ENCODE assay signal across 1 cellular context in the genomic region with DNA sequence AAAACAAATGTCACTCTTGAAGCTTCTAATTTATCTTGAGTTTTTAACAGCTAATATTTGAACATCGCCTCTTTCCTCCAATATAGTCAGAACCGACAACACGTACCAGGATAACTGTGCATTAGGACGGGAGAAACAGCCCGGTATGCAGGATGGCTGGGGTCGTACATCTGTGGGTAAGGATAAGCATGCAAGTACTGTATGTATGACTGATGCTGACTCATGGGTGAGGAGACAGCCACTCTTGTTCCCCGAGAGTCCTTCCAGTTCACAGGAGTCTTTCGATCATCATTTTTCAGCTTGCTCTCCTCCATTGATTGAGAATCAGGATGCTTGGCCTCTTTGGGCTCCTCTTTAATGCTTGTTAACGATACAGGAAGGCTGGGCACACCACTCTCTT.
TF ChIP-seq lines count a peak whose summit lies in the region.

No MANE protein-coding gene starts in this region.

TF ChIP-seq in HCT116, 20 proteins besides CTCF, POLR2A, EP300 and RAD21:
- TF ChIP-seq EGR1 (IDR thresholded peaks at IDR 0.05; ENCODE audit: low read depth), result no peak
- TF ChIP-seq SRF (IDR thresholded peaks at IDR 0.05; ENCODE audit: low read depth), result no peak
- no peak for TF ChIP-seq MAX (IDR thresholded peaks at IDR 0.05)
- no peak for TF ChIP-seq YY1 (IDR thresholded peaks at IDR 0.05; ENCODE audit: extremely low read depth, insufficient replicate concordance, low read depth, low read length)
- no peak for TF ChIP-seq SP1 (IDR thresholded peaks at IDR 0.05; ENCODE audit: low read depth)
- TF ChIP-seq EZH2 (IDR thresholded peaks at IDR 0.05), result no peak
- no peak for TF ChIP-seq SIN3A (IDR thresholded peaks at IDR 0.05; ENCODE audit: low read depth)
- TF ChIP-seq CBX3 (IDR thresholded peaks at IDR 0.05; ENCODE audit: low read depth), result no peak
- TF ChIP-seq ELF1 (IDR thresholded peaks at IDR 0.05; ENCODE audit: borderline replicate concordance, low read depth), result no peak
- TF ChIP-seq, protein P1, sequence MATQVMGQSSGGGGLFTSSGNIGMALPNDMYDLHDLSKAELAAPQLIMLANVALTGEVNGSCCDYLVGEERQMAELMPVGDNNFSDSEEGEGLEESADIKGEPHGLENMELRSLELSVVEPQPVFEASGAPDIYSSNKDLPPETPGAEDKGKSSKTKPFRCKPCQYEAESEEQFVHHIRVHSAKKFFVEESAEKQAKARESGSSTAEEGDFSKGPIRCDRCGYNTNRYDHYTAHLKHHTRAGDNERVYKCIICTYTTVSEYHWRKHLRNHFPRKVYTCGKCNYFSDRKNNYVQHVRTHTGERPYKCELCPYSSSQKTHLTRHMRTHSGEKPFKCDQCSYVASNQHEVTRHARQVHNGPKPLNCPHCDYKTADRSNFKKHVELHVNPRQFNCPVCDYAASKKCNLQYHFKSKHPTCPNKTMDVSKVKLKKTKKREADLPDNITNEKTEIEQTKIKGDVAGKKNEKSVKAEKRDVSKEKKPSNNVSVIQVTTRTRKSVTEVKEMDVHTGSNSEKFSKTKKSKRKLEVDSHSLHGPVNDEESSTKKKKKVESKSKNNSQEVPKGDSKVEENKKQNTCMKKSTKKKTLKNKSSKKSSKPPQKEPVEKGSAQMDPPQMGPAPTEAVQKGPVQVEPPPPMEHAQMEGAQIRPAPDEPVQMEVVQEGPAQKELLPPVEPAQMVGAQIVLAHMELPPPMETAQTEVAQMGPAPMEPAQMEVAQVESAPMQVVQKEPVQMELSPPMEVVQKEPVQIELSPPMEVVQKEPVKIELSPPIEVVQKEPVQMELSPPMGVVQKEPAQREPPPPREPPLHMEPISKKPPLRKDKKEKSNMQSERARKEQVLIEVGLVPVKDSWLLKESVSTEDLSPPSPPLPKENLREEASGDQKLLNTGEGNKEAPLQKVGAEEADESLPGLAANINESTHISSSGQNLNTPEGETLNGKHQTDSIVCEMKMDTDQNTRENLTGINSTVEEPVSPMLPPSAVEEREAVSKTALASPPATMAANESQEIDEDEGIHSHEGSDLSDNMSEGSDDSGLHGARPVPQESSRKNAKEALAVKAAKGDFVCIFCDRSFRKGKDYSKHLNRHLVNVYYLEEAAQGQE (IDR thresholded peaks at IDR 0.05; ENCODE audit: low read depth), result no peak
- no peak for TF ChIP-seq CEBPB (IDR thresholded peaks at IDR 0.05; ENCODE audit: low read depth)
- no peak for TF ChIP-seq ZBTB33 (IDR thresholded peaks at IDR 0.05; ENCODE audit: extremely low read depth, insufficient replicate concordance, low read length)
- TF ChIP-seq POLR2AphosphoS5 (IDR thresholded peaks at IDR 0.05; ENCODE audit: low read depth, low read length), result no peak
- TF ChIP-seq EZH2phosphoT487 (IDR thresholded peaks at IDR 0.05; ENCODE audit: borderline replicate concordance), result no peak
- TF ChIP-seq ZNF274 (IDR thresholded peaks at IDR 0.05; ENCODE audit: low read depth, low read length), result no peak
- no peak for TF ChIP-seq ZFX (IDR thresholded peaks at IDR 0.05)
- TF ChIP-seq, protein P2, sequence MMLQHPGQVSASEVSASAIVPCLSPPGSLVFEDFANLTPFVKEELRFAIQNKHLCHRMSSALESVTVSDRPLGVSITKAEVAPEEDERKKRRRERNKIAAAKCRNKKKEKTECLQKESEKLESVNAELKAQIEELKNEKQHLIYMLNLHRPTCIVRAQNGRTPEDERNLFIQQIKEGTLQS (IDR thresholded peaks at IDR 0.05), result no peak
- no peak for TF ChIP-seq FOSL1 (IDR thresholded peaks at IDR 0.05; ENCODE audit: low read depth)
- TF ChIP-seq TCF7L2 (IDR thresholded peaks at IDR 0.05; ENCODE audit: borderline replicate concordance, extremely low read depth, insufficient read depth, insufficient read length), result no peak
- no peak for TF ChIP-seq JUND (IDR thresholded peaks at IDR 0.05)
